ENCODE assay signal across 9 cellular contexts in genomic region chr19:15280048-15280725, GRCh38. TPM values are rescaled to one million over a fixed set of nuclear protein-coding genes. Genes with fewer than 3 reads are reported as not detected.
DNase-seq lines count a peak whose midpoint lies in the region; ATAC-seq, FAIRE-seq and TF ChIP-seq lines count a peak whose summit lies in the region.
"Had no signal": no experiment of that assay in that cellular context is flagged by ENCODE, and none has a peak within 500 bp of the region (broad histone marks: within the 10 kb centered on the region; RNA-seq: fewer than 3 reads in every experiment).

No MANE protein-coding gene starts in this region.

- TF ChIP-seq CTCF in ascending aorta (IDR thresholded peaks at IDR 0.05) (no peak), liver (IDR thresholded peaks at IDR 0.05; ENCODE audit: low read depth, low read length, missing input control) (no peak)

- H3K36me3 Mint-ChIP-seq in IgD-negative memory B cell: peaks cover 2% of the 10 kb centered on the region

- H3K4me1 ChIP-seq in ascending aorta: peaks cover 36 to 94% of the 10 kb centered on the region in 2 donors
- H3K4me1 ChIP-seq in liver (ENCODE audit: control insufficient read depth in 4 of 4, insufficient read depth in 4 of 4, low read length in 3 of 4): peaks cover 19 to 76% (median 62%) of the 10 kb centered on the region in 4 donors
- H3K4me1 ChIP-seq in subcutaneous abdominal adipose tissue (ENCODE audit: control insufficient read depth in 5 of 5, insufficient read depth in 5 of 5, low read length in 5 of 5): peaks cover 33 to 97% (median 89%) of the 10 kb centered on the region in 5 donors

- H3K4me3 ChIP-seq in ascending aorta (no peak overlapping the region), liver (ENCODE audit: low read depth in 1 of 3, low read length in 3 of 3) (no peak overlapping the region), subcutaneous abdominal adipose tissue (ENCODE audit: low read depth in 1 of 5, low read length in 5 of 5) (no peak overlapping the region)

- H3K4me1 Mint-ChIP-seq in IgD-negative memory B cell: peaks cover 65 to 86% (median 67%) of the 10 kb centered on the region in 3 donors

- no peak for TF ChIP-seq RAD21 in liver (IDR thresholded peaks at IDR 0.05)

- 75% methylated on average over 6 of the region's 6 CpGs for WGBS in liver

- H3K4me3 Mint-ChIP-seq in IgD-negative memory B cell: peak overlapping the region in 3 of 4 donors; percentile 49 to 85 (median 49)

- ATAC-seq in GM21528 (IDR thresholded peaks at IDR 0.05; ENCODE audit: low FRiP score, unreplicated experiment) (no peak), GM21515 (IDR thresholded peaks at IDR 0.05; ENCODE audit: unreplicated experiment) (no peak)

- H3K9ac ChIP-seq in liver (ENCODE audit: low read depth in 1 of 2, low read length in 2 of 2) (no peak overlapping the region), subcutaneous abdominal adipose tissue (ENCODE audit: low read length in 5 of 5) (peak overlapping the region in 2 of 5 donors; percentile 16 to 48)

- intact Hi-C loops in ascending aorta (cut with DNase I): loop anchor here (2.0 to 5.0 kb wide), 2 partner anchors 13 to 47 kb away; no protein-coding TSS in a partner anchor

- H3K9me3 Mint-ChIP-seq in IgD-negative memory B cell: no peaks in the 10 kb centered on the region

- H3K27me3 ChIP-seq in ascending aorta (no peaks in the 10 kb centered on the region), liver (ENCODE audit: control insufficient read depth in 4 of 4, insufficient read depth in 4 of 4, low read length in 3 of 4) (no peaks in the 10 kb centered on the region), subcutaneous abdominal adipose tissue (ENCODE audit: control insufficient read depth in 5 of 5, insufficient read depth in 4 of 5, low read length in 5 of 5) (no peaks in the 10 kb centered on the region)

- no peaks in the 10 kb centered on the region for H3K27me3 Mint-ChIP-seq in IgD-negative memory B cell

- DNase-seq in ascending aorta (ENCODE audit: low spot score in 2 of 2): no peak
- DNase-seq in frontal cortex (ENCODE audit: low spot score in 2 of 2): no peak
- DNase-seq: foreskin melanocyte had no signal

- peak overlapping the region; percentile 39 to 95 (median 80) for H3K27ac Mint-ChIP-seq in IgD-negative memory B cell

- H3K9me3 ChIP-seq in ascending aorta (no peaks in the 10 kb centered on the region), liver (ENCODE audit: control insufficient read depth in 4 of 4, low read length in 3 of 4) (no peaks in the 10 kb centered on the region), subcutaneous abdominal adipose tissue (ENCODE audit: control insufficient read depth in 5 of 5, low read length in 5 of 5) (no peaks in the 10 kb centered on the region)

- peaks cover 0 to 2% of the 10 kb centered on the region in 2 donors for H3K36me3 ChIP-seq in ascending aorta
- H3K36me3 ChIP-seq in liver (ENCODE audit: control insufficient read depth in 4 of 4, insufficient read depth in 3 of 4, low read depth in 1 of 4, low read length in 3 of 4): no peaks in the 10 kb centered on the region
- H3K36me3 ChIP-seq in subcutaneous abdominal adipose tissue (ENCODE audit: control insufficient read depth in 5 of 5, insufficient read depth in 5 of 5, low read length in 5 of 5): no peaks in the 10 kb centered on the region

- FAIRE-seq in frontal cortex (lab: Jason Lieb, UNC): no peak
- FAIRE-seq: GM18507 had no signal

- H3K27ac ChIP-seq in ascending aorta (peak overlapping the region; percentile 71 to 73), liver (ENCODE audit: low read depth in 1 of 2, low read length in 2 of 2) (peak overlapping the region; percentile 57 to 71), subcutaneous abdominal adipose tissue (ENCODE audit: low read depth, low read length) (peak overlapping the region; percentile 62)

TF ChIP-seq in liver, 16 proteins besides CTCF, POLR2A, EP300 and RAD21:
- TF ChIP-seq EGR1 (IDR thresholded peaks at IDR 0.05; ENCODE audit: low read depth in 2 of 2) (no peak), RXRA (IDR thresholded peaks at IDR 0.05) (no peak), FOXA2 (IDR thresholded peaks at IDR 0.05) (no peak), TAF1 (conservative IDR thresholded peaks at IDR 0.05) (no peak), GABPA (IDR thresholded peaks at IDR 0.05 in 1 of 2, conservative IDR thresholded peaks at IDR 0.05 in 1 of 2) (no peak), YY1 (IDR thresholded peaks at IDR 0.05) (no peak), HNF4G (IDR thresholded peaks at IDR 0.05) (no peak), HNF4A (conservative IDR thresholded peaks at IDR 0.05) (no peak), SP1 (IDR thresholded peaks at IDR 0.05) (no peak)
- TF ChIP-seq, protein P1, sequence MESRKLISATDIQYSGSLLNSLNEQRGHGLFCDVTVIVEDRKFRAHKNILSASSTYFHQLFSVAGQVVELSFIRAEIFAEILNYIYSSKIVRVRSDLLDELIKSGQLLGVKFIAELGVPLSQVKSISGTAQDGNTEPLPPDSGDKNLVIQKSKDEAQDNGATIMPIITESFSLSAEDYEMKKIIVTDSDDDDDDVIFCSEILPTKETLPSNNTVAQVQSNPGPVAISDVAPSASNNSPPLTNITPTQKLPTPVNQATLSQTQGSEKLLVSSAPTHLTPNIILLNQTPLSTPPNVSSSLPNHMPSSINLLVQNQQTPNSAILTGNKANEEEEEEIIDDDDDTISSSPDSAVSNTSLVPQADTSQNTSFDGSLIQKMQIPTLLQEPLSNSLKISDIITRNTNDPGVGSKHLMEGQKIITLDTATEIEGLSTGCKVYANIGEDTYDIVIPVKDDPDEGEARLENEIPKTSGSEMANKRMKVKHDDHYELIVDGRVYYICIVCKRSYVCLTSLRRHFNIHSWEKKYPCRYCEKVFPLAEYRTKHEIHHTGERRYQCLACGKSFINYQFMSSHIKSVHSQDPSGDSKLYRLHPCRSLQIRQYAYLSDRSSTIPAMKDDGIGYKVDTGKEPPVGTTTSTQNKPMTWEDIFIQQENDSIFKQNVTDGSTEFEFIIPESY (IDR thresholded peaks at IDR 0.05): no peak
- TF ChIP-seq, protein P2, sequence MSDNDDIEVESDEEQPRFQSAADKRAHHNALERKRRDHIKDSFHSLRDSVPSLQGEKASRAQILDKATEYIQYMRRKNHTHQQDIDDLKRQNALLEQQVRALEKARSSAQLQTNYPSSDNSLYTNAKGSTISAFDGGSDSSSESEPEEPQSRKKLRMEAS (IDR thresholded peaks at IDR 0.05): no peak
TF ChIP-seq in liver: peak in this region for 0.

RNA-seq across cellular contexts. Expression of gene EPHX3, which starts 47.9 kb away (rescaled TPM):
- not detected for polyA plus RNA-seq in IgD-negative memory B cell
- total RNA-seq in ascending aorta: not detected
- under 1 TPM in 1 of 2 donors, not detected in 1; 0.25 TPM for total RNA-seq in liver
- under 1 TPM; 0.17 to 0.21 TPM for polyA plus RNA-seq in liver
- under 0.01 TPM for total RNA-seq in frontal cortex

RNA-seq across cellular contexts. Expression of gene BRD4, which starts 52.2 kb away (rescaled TPM):
- polyA plus RNA-seq in IgD-negative memory B cell (20.5 TPM), liver (10 to 100 TPM; 13.6 to 25.8 TPM)
- total RNA-seq in ascending aorta (55.3 TPM), liver (10 to 100 TPM; 20.2 to 20.7 TPM), frontal cortex (11.4 TPM)
